22 cellular contexts compared by ENCODE assay signal in genomic region chr16:2820836-2821482, GRCh38. TPM values are rescaled to one million over a fixed set of nuclear protein-coding genes. Genes with fewer than 3 reads are reported as not detected.
"Had no signal": no experiment of that assay in that cellular context is flagged by ENCODE, and none has a peak within 500 bp of the region (broad histone marks: within the 10 kb centered on the region; RNA-seq: fewer than 3 reads in every experiment).

No MANE protein-coding gene starts in this region.

- H3K4me1 ChIP-seq: colonic mucosa, psoas muscle, right lobe of liver, uterus had no signal

- H3K27ac ChIP-seq: colonic mucosa, psoas muscle, right lobe of liver, uterus had no signal

- H3K9me3 ChIP-seq: colonic mucosa, psoas muscle, right lobe of liver, uterus had no signal

- H3K27me3 ChIP-seq: colonic mucosa, right lobe of liver, uterus had no signal

- H3K36me3 ChIP-seq: colonic mucosa, right lobe of liver, uterus had no signal

- ATAC-seq: activated CD4-positive, alpha-beta T cell treated with anti-CD3 and anti-CD28 coated beads for 36 hours; activated CD8-positive, alpha-beta memory T cell treated with anti-CD3 and anti-CD28 coated beads, Interleukin-2, amount 10 ng/mL, durations not matched to agents 7 days and 5 days; activated T-helper 17 cell treated with anti-CD3 and anti-CD28 coated beads, Interleukin-2, amount 50 U/mL, for 72 hours; left lobe of liver; psoas muscle; stimulated activated memory B cell treated with anti-CD40 and anti-IgM and Interleukin-4, amounts not matched to agents 10 μg/mL and 1 μg/mL and 100 μg/mL, for 72 hours; WTC11 had no signal

- DNase-seq: activated CD4-positive, alpha-beta memory T cell treated with anti-CD3 and anti-CD28 coated beads for 36 hours; activated CD4-positive, alpha-beta T cell treated with anti-CD3 and anti-CD28 coated beads for 36 hours; activated CD8-positive, alpha-beta memory T cell treated with anti-CD3 and anti-CD28 coated beads, Interleukin-2, amount 10 ng/mL, durations not matched to agents 7 days and 5 days; activated naive CD4-positive, alpha-beta T cell; activated T-cell treated with anti-CD3 and anti-CD28 coated beads, Interleukin-2, amount 50 U/mL, for 1 hour; central memory CD4-positive, alpha-beta T cell; colonic mucosa; erythroblast; foreskin melanocyte; kidney; mammary epithelial cell; psoas muscle; stimulated activated CD4-positive, alpha-beta T cell treated with anti-CD3 and anti-CD28 coated beads, Interleukin-4, amount 100 ng/mL, for 4 hours had no signal

- H3K4me3 ChIP-seq: colonic mucosa, psoas muscle, right lobe of liver, uterus had no signal

RNA-seq across cellular contexts. Expression of gene PRSS21, which starts 3.9 kb away (rescaled TPM):
- total RNA-seq: left lobe of liver, myocyte, psoas muscle, right lobe of liver, uterus had no signal

RNA-seq across cellular contexts. Expression of gene ZG16B, which starts 9.1 kb away (rescaled TPM):
- total RNA-seq: left lobe of liver, myocyte, psoas muscle, WTC11 had no signal

RNA-seq across cellular contexts. Expression of gene PRSS41, which starts 22.7 kb away (rescaled TPM):
- total RNA-seq: activated CD4-positive, alpha-beta memory T cell treated with anti-CD3 and anti-CD28 coated beads for 36 hours; activated CD4-positive, alpha-beta T cell treated with anti-CD3 and anti-CD28 coated beads for 36 hours; activated CD8-positive, alpha-beta memory T cell treated with anti-CD3 and anti-CD28 coated beads, Interleukin-2, amount 10 ng/mL, durations not matched to agents 7 days and 5 days; activated T-helper 17 cell treated with anti-CD3 and anti-CD28 coated beads, Interleukin-2, amount 50 U/mL, for 72 hours; colonic mucosa; kidney; left lobe of liver; mammary epithelial cell; myocyte; omental fat pad; psoas muscle; right lobe of liver; T-helper 2 cell treated with Interferon-gamma antibody and Interleukin-4, amounts not matched to agents 100 ng/mL and 5 ng/mL, for 36 hours; uterus; WTC11 had no signal

RNA-seq across cellular contexts. Expression of gene PRSS33, which starts 33.6 kb away (rescaled TPM):
- total RNA-seq: activated CD4-positive, alpha-beta memory T cell treated with anti-CD3 and anti-CD28 coated beads for 36 hours; activated CD4-positive, alpha-beta T cell treated with anti-CD3 and anti-CD28 coated beads for 36 hours; activated CD8-positive, alpha-beta memory T cell treated with anti-CD3 and anti-CD28 coated beads, Interleukin-2, amount 10 ng/mL, durations not matched to agents 7 days and 5 days; activated T-helper 17 cell treated with anti-CD3 and anti-CD28 coated beads, Interleukin-2, amount 50 U/mL, for 72 hours; colonic mucosa; kidney; left lobe of liver; mammary epithelial cell; myocyte; omental fat pad; psoas muscle; right lobe of liver; T-helper 2 cell treated with Interferon-gamma antibody and Interleukin-4, amounts not matched to agents 100 ng/mL and 5 ng/mL, for 36 hours had no signal

RNA-seq across cellular contexts. Expression of gene PRSS22, which starts 37.0 kb away (rescaled TPM):
- total RNA-seq: activated CD4-positive, alpha-beta T cell treated with anti-CD3 and anti-CD28 coated beads for 36 hours; activated CD8-positive, alpha-beta memory T cell treated with anti-CD3 and anti-CD28 coated beads, Interleukin-2, amount 10 ng/mL, durations not matched to agents 7 days and 5 days; myocyte; omental fat pad; T-helper 2 cell treated with Interferon-gamma antibody and Interleukin-4, amounts not matched to agents 100 ng/mL and 5 ng/mL, for 36 hours had no signal
